ENCODE assay signal across 1 cellular context in the genomic region with DNA sequence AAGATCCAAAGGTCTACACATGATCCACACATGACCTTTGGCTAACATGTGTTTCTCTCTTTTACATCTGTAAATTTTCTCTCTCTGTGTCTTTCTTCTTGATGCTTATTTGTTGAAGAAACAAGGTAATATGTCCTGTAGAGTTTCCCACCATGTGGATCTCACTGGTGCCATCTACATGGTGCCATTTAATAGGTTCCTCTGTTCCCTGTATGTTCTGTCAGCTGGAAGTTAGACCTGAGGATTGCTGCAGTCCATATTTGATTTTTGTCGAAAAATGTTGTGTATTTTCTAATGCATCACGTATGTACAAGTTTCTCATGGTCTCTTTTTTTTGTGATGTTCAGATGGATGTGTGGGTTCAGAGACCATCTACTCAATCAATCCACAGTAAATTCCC.
TF ChIP-seq lines count a peak whose summit lies in the region.

No MANE protein-coding gene starts in this region.

TF ChIP-seq in HepG2, 621 proteins besides CTCF, POLR2A, EP300 and RAD21 (continued from another document):
- TF ChIP-seq, protein P1, sequence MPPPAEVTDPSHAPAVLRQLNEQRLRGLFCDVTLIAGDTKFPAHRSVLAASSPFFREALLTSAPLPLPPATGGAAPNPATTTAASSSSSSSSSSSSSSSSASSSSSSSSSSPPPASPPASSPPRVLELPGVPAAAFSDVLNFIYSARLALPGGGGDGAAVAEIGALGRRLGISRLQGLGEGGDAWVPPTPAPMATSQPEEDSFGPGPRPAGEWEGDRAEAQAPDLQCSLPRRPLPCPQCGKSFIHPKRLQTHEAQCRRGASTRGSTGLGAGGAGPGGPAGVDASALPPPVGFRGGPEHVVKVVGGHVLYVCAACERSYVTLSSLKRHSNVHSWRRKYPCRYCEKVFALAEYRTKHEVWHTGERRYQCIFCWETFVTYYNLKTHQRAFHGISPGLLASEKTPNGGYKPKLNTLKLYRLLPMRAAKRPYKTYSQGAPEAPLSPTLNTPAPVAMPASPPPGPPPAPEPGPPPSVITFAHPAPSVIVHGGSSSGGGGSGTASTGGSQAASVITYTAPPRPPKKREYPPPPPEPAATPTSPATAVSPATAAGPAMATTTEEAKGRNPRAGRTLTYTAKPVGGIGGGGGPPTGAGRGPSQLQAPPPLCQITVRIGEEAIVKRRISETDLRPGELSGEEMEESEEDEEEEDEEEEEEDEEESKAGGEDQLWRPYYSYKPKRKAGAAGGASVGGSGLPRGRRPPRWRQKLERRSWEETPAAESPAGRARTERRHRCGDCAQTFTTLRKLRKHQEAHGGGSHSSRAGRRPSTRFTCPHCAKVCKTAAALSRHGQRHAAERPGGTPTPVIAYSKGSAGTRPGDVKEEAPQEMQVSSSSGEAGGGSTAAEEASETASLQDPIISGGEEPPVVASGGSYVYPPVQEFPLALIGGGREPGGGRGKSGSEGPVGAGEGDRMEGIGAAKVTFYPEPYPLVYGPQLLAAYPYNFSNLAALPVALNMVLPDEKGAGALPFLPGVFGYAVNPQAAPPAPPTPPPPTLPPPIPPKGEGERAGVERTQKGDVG (CRISPR knock-in tag; IDR thresholded peaks at IDR 0.05; ENCODE audit: borderline replicate concordance): no peak
